ENCODE assay signal across 12 cellular contexts in the genomic region with DNA sequence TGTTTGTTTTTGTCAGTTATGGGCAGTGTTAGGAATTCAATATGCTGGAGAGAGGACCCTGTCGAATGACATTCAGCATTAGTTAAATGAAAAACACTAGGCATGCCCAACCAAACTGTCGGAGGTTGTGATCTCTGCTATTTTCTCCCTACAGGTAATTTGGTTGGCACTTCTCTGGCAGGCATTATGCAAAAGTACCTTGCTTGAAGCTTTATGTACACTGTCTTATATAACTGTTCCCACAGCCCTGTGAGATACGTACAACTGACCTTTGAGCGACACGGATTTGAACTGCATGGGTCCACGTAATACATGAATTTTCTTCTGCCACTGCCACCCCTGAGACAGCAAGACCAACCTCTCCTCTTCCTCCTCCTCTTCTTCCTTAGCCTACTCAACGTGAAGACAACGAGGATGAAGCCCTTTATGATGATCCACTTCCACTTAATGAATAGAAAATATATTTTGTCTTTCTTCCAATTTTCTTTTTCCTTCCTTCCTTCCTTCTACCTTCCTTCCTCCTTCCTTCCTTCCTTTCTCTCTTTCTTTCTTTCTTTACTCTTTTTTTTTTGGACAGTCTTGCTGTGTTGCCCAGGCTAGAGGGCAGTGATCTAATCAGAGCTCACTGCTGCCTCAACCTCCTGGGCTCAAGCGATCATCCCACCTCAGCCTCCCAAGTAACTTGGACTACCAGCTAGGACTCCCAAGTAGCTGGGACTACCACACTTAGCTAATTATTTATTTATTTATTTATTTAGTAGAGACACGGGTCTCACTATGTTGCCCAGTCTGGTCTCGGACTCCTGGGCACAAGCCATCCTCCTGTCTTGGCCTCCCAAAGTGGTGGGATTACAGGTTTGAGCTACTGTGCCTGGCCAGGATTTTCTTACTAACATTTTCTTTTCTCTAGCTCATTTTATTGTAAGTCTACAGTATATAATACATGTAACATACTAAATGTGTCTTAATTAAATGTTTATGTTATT.
A peak's percentile ranks its signal among the peaks of the same experiment; 100 is the strongest.
DNase-seq lines count a peak whose midpoint lies in the region; ATAC-seq and TF ChIP-seq lines count a peak whose summit lies in the region.
"Had no signal": no experiment of that assay in that cellular context is flagged by ENCODE, and none has a peak within 500 bp of the region (broad histone marks: within the 10 kb centered on the region; RNA-seq: fewer than 3 reads in every experiment).

No MANE protein-coding gene starts in this region.

- 89% methylated on average over 11 of the region's 11 CpGs for WGBS in hepatocyte (ENCODE audit: low lambda C conversion rate, missing lambda C conversion rate)

- H3K4me2 ChIP-seq in hepatocyte (no peak overlapping the region), skeletal muscle satellite cell (ENCODE audit: low read length) (peak overlapping the region; percentile 59)
- H3K4me2 ChIP-seq: BLaER1 had no signal

- H3K4me1 ChIP-seq in hepatocyte (ENCODE audit: insufficient read depth) (peaks cover 26% of the 10 kb centered on the region), skeletal muscle satellite cell (ENCODE audit: control insufficient read depth, insufficient read depth, low read length) (peaks cover 60% of the 10 kb centered on the region)

- H3K4me3 ChIP-seq in hepatocyte (no peak overlapping the region), skeletal muscle satellite cell (ENCODE audit: low read length) (peak overlapping the region; percentile 22)
- H3K4me3 ChIP-seq: BLaER1 had no signal

- peak overlapping the region; percentile 61 for H3K9ac ChIP-seq in skeletal muscle satellite cell (ENCODE audit: low read depth, low read length)
- H3K9ac ChIP-seq: BLaER1 had no signal

- DNase-seq in NCI-H526 treated with DMSO at 0.1 percent for 48 hours (lab: John Stamatoyannopoulos, UW) (peak; percentile 65), hepatocyte (ENCODE audit: low spot score) (no peak), nucleus accumbens (lab: John Stamatoyannopoulos, UW) (no peak), activated gamma-delta T cell treated with Interleukin-2 at 50 U/mL for 16 hours (no peak)
- DNase-seq: activated CD8-positive, alpha-beta T cell treated with anti-CD3 and anti-CD28 coated beads, Interleukin-2, amount 10 ng/mL, durations not matched to agents 7 days and 5 days; NCI-H1417 treated with DMSO at 0.1 percent for 48 hours; SIG-M5 had no signal

- no peaks in the 10 kb centered on the region for H3K36me3 ChIP-seq in hepatocyte (replicated peaks; ENCODE audit: insufficient read depth, low read depth)
- H3K36me3 ChIP-seq in skeletal muscle satellite cell (ENCODE audit: insufficient read depth, low read length): no peaks in the 10 kb centered on the region
- H3K36me3 ChIP-seq: BLaER1 had no signal

- TF ChIP-seq CTCF in C4-2B (conservative IDR thresholded peaks at IDR 0.05): no peak
- no peak for TF ChIP-seq CTCF in hepatocyte (IDR thresholded peaks at IDR 0.05; ENCODE audit: poor library complexity)

- H3K79me2 ChIP-seq in hepatocyte: no peaks in the 10 kb centered on the region

- no peaks in the 10 kb centered on the region for H4K20me1 ChIP-seq in hepatocyte (ENCODE audit: insufficient read depth, poor library complexity, severe bottlenecking)
- H4K20me1 ChIP-seq: BLaER1 had no signal

- H3K27me3 ChIP-seq in hepatocyte: no peaks in the 10 kb centered on the region
- no peaks in the 10 kb centered on the region for H3K27me3 ChIP-seq in skeletal muscle satellite cell (ENCODE audit: control insufficient read depth, insufficient read depth, low read length)
- H3K27me3 ChIP-seq: BLaER1 had no signal

- no peaks in the 10 kb centered on the region for H3K9me2 ChIP-seq in hepatocyte (replicated peaks; ENCODE audit: insufficient read depth)

- no peak for ATAC-seq in GM21390 (IDR thresholded peaks at IDR 0.05; ENCODE audit: unreplicated experiment)
- ATAC-seq in GM21528 (IDR thresholded peaks at IDR 0.05; ENCODE audit: low FRiP score, unreplicated experiment): no peak
- ATAC-seq: activated CD8-positive, alpha-beta T cell treated with anti-CD3 and anti-CD28 coated beads, Interleukin-2, amount 10 ng/mL, durations not matched to agents 7 days and 5 days had no signal

- no peak overlapping the region for H2AFZ ChIP-seq in hepatocyte

- H3K9me3 ChIP-seq in hepatocyte (ENCODE audit: low read depth): no peaks in the 10 kb centered on the region
- H3K9me3 ChIP-seq in skeletal muscle satellite cell (replicated peaks; ENCODE audit: low read length): no peaks in the 10 kb centered on the region
- H3K9me3 ChIP-seq: BLaER1 had no signal

- H3K27ac ChIP-seq in C4-2B (peak overlapping the region; percentile 99), hepatocyte (peak overlapping the region; percentile 37)
- H3K27ac ChIP-seq: BLaER1 had no signal
